Comparison of ENCODE assay signal across 19 cellular contexts in the genomic region with DNA sequence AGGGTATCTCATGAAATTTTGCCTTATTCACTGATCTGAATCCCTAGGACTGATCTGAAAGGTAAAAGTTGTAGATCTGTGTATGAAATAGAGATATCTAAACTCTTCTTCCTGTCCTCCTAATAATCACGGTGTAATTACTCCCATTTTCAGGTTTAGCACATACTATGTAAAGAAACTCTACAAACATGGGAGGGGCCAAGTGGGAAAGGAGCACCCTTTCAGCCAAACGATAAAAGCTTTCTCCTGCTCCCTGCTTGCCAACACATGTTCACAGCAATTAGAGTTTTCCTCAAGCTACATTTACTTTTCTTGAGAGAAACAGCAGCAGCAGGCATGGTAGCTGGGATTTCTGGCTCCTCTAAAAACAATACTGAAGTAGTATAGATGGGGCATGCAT.
DNase-seq lines count a peak whose midpoint lies in the region; TF ChIP-seq lines count a peak whose summit lies in the region.
"Had no signal": no experiment of that assay in that cellular context is flagged by ENCODE, and none has a peak within 500 bp of the region (broad histone marks: within the 10 kb centered on the region; RNA-seq: fewer than 3 reads in every experiment).

No MANE protein-coding gene starts in this region.

- no peaks in the 10 kb centered on the region for H3K27me3 ChIP-seq in adipocyte (replicated peaks; ENCODE audit: control insufficient read depth, insufficient read depth, low read length)
- no peaks in the 10 kb centered on the region for H3K27me3 ChIP-seq in mesenchymal stem cell (ENCODE audit: control insufficient read depth in 1 of 2, insufficient read depth in 1 of 2, low read length in 2 of 2)
- H3K27me3 ChIP-seq in stomach smooth muscle (ENCODE audit: control insufficient read depth in 1 of 2, insufficient read depth in 2 of 2, low read length in 2 of 2): no peaks in the 10 kb centered on the region
- H3K27me3 ChIP-seq: BE2C, body of pancreas, foreskin keratinocyte, thyroid gland had no signal

- H3K27me3 Mint-ChIP-seq in HFFc6 (ENCODE audit: insufficient read depth): no peaks in the 10 kb centered on the region; the same call in 1 of the 2 replicates
- no peaks in the 10 kb centered on the region for H3K27me3 Mint-ChIP-seq in activated CD4-positive, alpha-beta T cell treated with anti-CD3 and anti-CD28 coated beads, Interleukin-2, amount 10 ng/mL, durations not matched to agents 7 days and 5 days

- H2BK15ac ChIP-seq in mesenchymal stem cell (ENCODE audit: low read depth, poor library complexity, severe bottlenecking): no peak overlapping the region

- H3K27ac ChIP-seq in mesenchymal stem cell (ENCODE audit: low read length, poor library complexity, severe bottlenecking): no peak overlapping the region
- peak overlapping the region; percentile 56 for H3K27ac ChIP-seq in stomach smooth muscle (ENCODE audit: low read length)
- H3K27ac ChIP-seq: body of pancreas, foreskin keratinocyte, RWPE1 had no signal

- H3K9me3 ChIP-seq in adipocyte (ENCODE audit: control insufficient read depth, low read length) (no peaks in the 10 kb centered on the region), mesenchymal stem cell (ENCODE audit: control insufficient read depth, low read length) (no peaks in the 10 kb centered on the region), stomach smooth muscle (ENCODE audit: control insufficient read depth in 2 of 2, low read length in 2 of 2) (no peaks in the 10 kb centered on the region)
- H3K9me3 ChIP-seq: BE2C, body of pancreas, thyroid gland had no signal

- peaks cover 25% of the 10 kb centered on the region for H3K4me1 ChIP-seq in adipocyte (ENCODE audit: control insufficient read depth, insufficient read depth, low read length)
- peaks cover 1% of the 10 kb centered on the region for H3K4me1 ChIP-seq in mesenchymal stem cell (ENCODE audit: control insufficient read depth, insufficient read depth, low read depth, low read length)
- H3K4me1 ChIP-seq in stomach smooth muscle (ENCODE audit: control insufficient read depth, insufficient read depth, low read length): peaks cover 8% of the 10 kb centered on the region
- H3K4me1 ChIP-seq: BE2C, body of pancreas, foreskin keratinocyte had no signal

- H3K9ac ChIP-seq in adipocyte (ENCODE audit: low read length): peak overlapping the region; percentile 38
- peak overlapping the region; percentile 72 for H3K9ac ChIP-seq in mesenchymal stem cell (ENCODE audit: low read length)
- H3K9ac ChIP-seq in stomach smooth muscle (ENCODE audit: low read length in 2 of 2): peak overlapping the region in 1 of 2 donors; percentile 18

- WGBS in mesenchymal stem cell: 97% methylated on average over 2 of the region's 2 CpGs

- H3K36me3 Mint-ChIP-seq in HFFc6 (ENCODE audit: low read depth): peaks cover 32% of the 10 kb centered on the region; the same call in 1 of the 2 replicates
- H3K36me3 Mint-ChIP-seq in activated CD4-positive, alpha-beta T cell treated with anti-CD3 and anti-CD28 coated beads, Interleukin-2, amount 10 ng/mL, durations not matched to agents 7 days and 5 days (ENCODE audit: low read depth): peaks cover 22% of the 10 kb centered on the region

- no peak overlapping the region for H4K8ac ChIP-seq in mesenchymal stem cell (ENCODE audit: low read length)

- peak overlapping the region; percentile 47; the same call in 1 of the 2 replicates for H3K4me3 Mint-ChIP-seq in HFFc6
- no peak overlapping the region for H3K4me3 Mint-ChIP-seq in activated CD4-positive, alpha-beta T cell treated with anti-CD3 and anti-CD28 coated beads, Interleukin-2, amount 10 ng/mL, durations not matched to agents 7 days and 5 days
- H3K4me3 Mint-ChIP-seq: activated naive CD4-positive, alpha-beta T cell treated with anti-CD3 and anti-CD28 coated beads for 36 hours had no signal

- no peaks in the 10 kb centered on the region for H3K9me3 Mint-ChIP-seq in HFFc6
- no peaks in the 10 kb centered on the region for H3K9me3 Mint-ChIP-seq in activated CD4-positive, alpha-beta T cell treated with anti-CD3 and anti-CD28 coated beads, Interleukin-2, amount 10 ng/mL, durations not matched to agents 7 days and 5 days
- H3K9me3 Mint-ChIP-seq: activated naive CD4-positive, alpha-beta T cell treated with anti-CD3 and anti-CD28 coated beads for 36 hours had no signal

- H4K91ac ChIP-seq in mesenchymal stem cell (ENCODE audit: low read length): no peak overlapping the region

- H3K14ac ChIP-seq in mesenchymal stem cell (ENCODE audit: low read length in 2 of 2): no peak overlapping the region

- H3K18ac ChIP-seq in mesenchymal stem cell (ENCODE audit: low read depth in 1 of 2, low read length in 2 of 2): no peak overlapping the region

- no peak overlapping the region for H3K4me2 ChIP-seq in mesenchymal stem cell (ENCODE audit: low read length, poor library complexity, severe bottlenecking)

- H3K4me3 ChIP-seq in adipocyte (ENCODE audit: low read length) (no peak overlapping the region), mesenchymal stem cell (ENCODE audit: insufficient read depth in 1 of 2, low read depth in 1 of 2, low read length in 2 of 2) (no peak overlapping the region), stomach smooth muscle (ENCODE audit: low read length in 2 of 2) (no peak overlapping the region)
- H3K4me3 ChIP-seq: body of pancreas, thyroid gland had no signal

- H3K27ac Mint-ChIP-seq in HFFc6: peak overlapping the region; percentile 80
- no peak overlapping the region for H3K27ac Mint-ChIP-seq in activated CD4-positive, alpha-beta T cell treated with anti-CD3 and anti-CD28 coated beads, Interleukin-2, amount 10 ng/mL, durations not matched to agents 7 days and 5 days
- H3K27ac Mint-ChIP-seq: activated naive CD4-positive, alpha-beta T cell treated with anti-CD3 and anti-CD28 coated beads for 36 hours had no signal

- POLR2A ChIA-PET in activated CD4-positive, alpha-beta T cell treated with anti-CD3 and anti-CD28 coated beads, Interleukin-2, amount 10 ng/mL, durations not matched to agents 7 days and 5 days (lab: Charles Lee): no interaction called here

- H2AFZ ChIP-seq in mesenchymal stem cell (ENCODE audit: low read depth, low read length): no peak overlapping the region

- H2BK5ac ChIP-seq in mesenchymal stem cell (ENCODE audit: low read depth, low read length, poor library complexity, severe bottlenecking): no peak overlapping the region

- H3K36me3 ChIP-seq in adipocyte (ENCODE audit: control insufficient read depth, insufficient read depth, low read length, severe bottlenecking) (peaks cover 48% of the 10 kb centered on the region), mesenchymal stem cell (ENCODE audit: control insufficient read depth in 1 of 2, insufficient read depth in 2 of 2, low read depth in 1 of 2, low read length in 2 of 2) (peaks cover 10 to 53% of the 10 kb centered on the region in 2 experiments), stomach smooth muscle (ENCODE audit: control insufficient read depth in 2 of 2, insufficient read depth in 2 of 2, low read length in 2 of 2) (peaks cover 6 to 19% of the 10 kb centered on the region in 2 donors)

- TF ChIP-seq CTCF in HFFc6 (IDR thresholded peaks at IDR 0.05): no peak

- H3K4me1 Mint-ChIP-seq in HFFc6 (ENCODE audit: low read depth): peaks cover 53% of the 10 kb centered on the region
- no peaks in the 10 kb centered on the region for H3K4me1 Mint-ChIP-seq in activated CD4-positive, alpha-beta T cell treated with anti-CD3 and anti-CD28 coated beads, Interleukin-2, amount 10 ng/mL, durations not matched to agents 7 days and 5 days

- CTCF ChIA-PET in activated CD4-positive, alpha-beta T cell treated with anti-CD3 and anti-CD28 coated beads, Interleukin-2, amount 10 ng/mL, durations not matched to agents 7 days and 5 days (lab: Charles Lee): interaction anchor here (1.0 to 1.3 kb wide), 4 partner anchors 14 to 121 kb away, joined by 3 to 5 read pairs (median 4); no protein-coding TSS in a partner anchor

- DNase-seq in HFFc6: no peak
- DNase-seq in adipocyte (ENCODE audit: low read depth): peak; percentile 29
- no peak for DNase-seq in mesenchymal stem cell
- DNase-seq in T1000 (lab: John Stamatoyannopoulos, UW): no peak
- DNase-seq in stimulated activated CD4-positive, alpha-beta T cell treated with anti-CD3 and anti-CD28 coated beads, Interleukin-15, amount 100 ng/mL, for 24 hours: no peak
- no peak for DNase-seq in activated CD4-positive, alpha-beta T cell treated with anti-CD3 and anti-CD28 coated beads, Interleukin-2, amount 10 ng/mL, durations not matched to agents 7 days and 5 days
- DNase-seq: activated naive CD4-positive, alpha-beta T cell treated with anti-CD3 and anti-CD28 coated beads for 36 hours; BE2C; body of pancreas; Calu3; KG1; kidney; MV-4-11; NCI-H187 treated with DMSO at 0.1 percent for 48 hours; NCI-H446; thyroid gland had no signal

- H2AK5ac ChIP-seq in mesenchymal stem cell (ENCODE audit: low read length, severe bottlenecking): no peak overlapping the region

- H2BK120ac ChIP-seq in mesenchymal stem cell (ENCODE audit: low read depth, low read length): no peak overlapping the region

- no peak overlapping the region for H3K23ac ChIP-seq in mesenchymal stem cell (ENCODE audit: low read length in 2 of 2)

- no peak overlapping the region for H3K4ac ChIP-seq in mesenchymal stem cell (ENCODE audit: low read depth in 1 of 2, low read length in 2 of 2)

- H3K79me1 ChIP-seq in mesenchymal stem cell (replicated peaks; ENCODE audit: low read length, poor library complexity, severe bottlenecking): peaks cover 20% of the 10 kb centered on the region

- no peak overlapping the region for H2BK12ac ChIP-seq in mesenchymal stem cell (ENCODE audit: low read length in 2 of 2)
